ENCODE assay signal across 8 cellular contexts in genomic region chr18:50306944-50307343, GRCh38. TPM values are rescaled to one million over a fixed set of nuclear protein-coding genes. Genes with fewer than 3 reads are reported as not detected.
DNase-seq lines count a peak whose midpoint lies in the region; ATAC-seq and TF ChIP-seq lines count a peak whose summit lies in the region.

No MANE protein-coding gene starts in this region.

- H3K27me3 ChIP-seq in Panc1 (ENCODE audit: control insufficient read depth, insufficient read depth, low read length) (no peaks in the 10 kb centered on the region), fibroblast of lung (ENCODE audit: control insufficient read depth, insufficient read depth, low read length) (peaks cover 2% of the 10 kb centered on the region)

- H3K4me1 ChIP-seq in Panc1 (ENCODE audit: control insufficient read depth, insufficient read depth, low read length): peaks cover 4% of the 10 kb centered on the region; the same call in 1 of the 2 replicates
- peaks cover 3% of the 10 kb centered on the region for H3K4me1 ChIP-seq in fibroblast of lung (ENCODE audit: control insufficient read depth, extremely low read depth, insufficient read depth, low read length)

- H3K27ac ChIP-seq in Panc1 (ENCODE audit: low read length) (no peak overlapping the region), fibroblast of lung (ENCODE audit: insufficient read depth, low read length) (no peak overlapping the region)

- CTCF ChIA-PET in Panc1 (lab: Charles Lee): no interaction called here

- no TSS peak for BruUV-seq in Panc1 (replicated peaks; lab: Mats Ljungman, UMichigan)

- DNase-seq in GM12865 (ENCODE audit: low read depth) (no peak), Panc1 (ENCODE audit: low read depth, low spot score) (no peak), fibroblast of lung (ENCODE audit: low read depth in 2 of 2) (peak; percentile 4 to 91), renal cortical epithelial cell (ENCODE audit: low read depth) (peak; percentile 31), mesenteric fat pad (ENCODE audit: low spot score) (no peak), iPS-NIHi11 (ENCODE audit: low spot score) (no peak), NCI-H1417 treated with DMSO at 0.1 percent for 48 hours (lab: John Stamatoyannopoulos, UW) (no peak), RPMI8226 (no peak)

- in situ Hi-C loops in Panc1 (cut with HindIII; ENCODE audit: low pct_unique_long_range_greater_than_20kb, low sequenced_read_pairs): no loop called here

- ATAC-seq in Panc1: peak; percentile 32; the same call in 1 of the 2 replicates

- TF ChIP-seq CTCF in GM12865 (IDR thresholded peaks at IDR 0.05; ENCODE audit: insufficient read depth, low read depth, low read length, missing control alignments) (no peak), Panc1 (IDR thresholded peaks at IDR 0.05) (no peak), fibroblast of lung (conservative IDR thresholded peaks at IDR 0.05 in 1 of 2, IDR thresholded peaks at IDR 0.05 in 1 of 2; ENCODE audit: low read depth in 1 of 2, low read length in 2 of 2) (no peak)

- H4K20me1 ChIP-seq in fibroblast of lung (ENCODE audit: control insufficient read depth, extremely low read depth, insufficient read depth, low read length): no peaks in the 10 kb centered on the region

- H3K36me3 ChIP-seq in Panc1 (ENCODE audit: control insufficient read depth, insufficient read depth, low read length) (no peaks in the 10 kb centered on the region), fibroblast of lung (ENCODE audit: control insufficient read depth, insufficient read depth, low read length) (no peaks in the 10 kb centered on the region)

- peak overlapping the region; percentile 4 for H2AFZ ChIP-seq in fibroblast of lung (ENCODE audit: low read length)

- peak overlapping the region; percentile 77 for H3K4me2 ChIP-seq in fibroblast of lung (ENCODE audit: extremely low read depth, insufficient read depth, low read length)

- POLR2A ChIA-PET in Panc1 (lab: Charles Lee): no interaction called here

- intact Hi-C loops in Panc1 (cut with micrococcal nuclease; ENCODE audit: unreplicated experiment): no loop called here

- H3K9ac ChIP-seq in fibroblast of lung (ENCODE audit: insufficient read depth, low read length): no peak overlapping the region

- H3K79me2 ChIP-seq in fibroblast of lung (ENCODE audit: control insufficient read depth, insufficient read depth, low read length): no peaks in the 10 kb centered on the region

- peak overlapping the region; percentile 65 for H3K4me3 ChIP-seq in GM12865 (ENCODE audit: low read depth, low read length)
- peak overlapping the region; percentile 43 to 66 for H3K4me3 ChIP-seq in Panc1 (ENCODE audit: low read depth in 2 of 2, low read length in 2 of 2)
- H3K4me3 ChIP-seq in fibroblast of lung (replicated peaks in 1 of 4; ENCODE audit: control extremely low read depth in 1 of 4, insufficient read depth in 1 of 4, low read depth in 3 of 4, low read length in 4 of 4): peak overlapping the region in 2 of 4 experiments; percentile 64 to 72

- H3K9me3 ChIP-seq in Panc1 (ENCODE audit: control insufficient read depth, insufficient read depth, low read depth, low read length) (no peaks in the 10 kb centered on the region), fibroblast of lung (ENCODE audit: control insufficient read depth, insufficient read depth, low read depth, low read length) (no peaks in the 10 kb centered on the region)

RNA-seq across cellular contexts. Expression of gene CXXC1, which starts 19.5 kb away (rescaled TPM):
- total RNA-seq in Panc1 (2021; ENCODE audit: unreplicated experiment) (60.8 TPM), fibroblast of lung (32.9 and 33.6 TPM in 2 replicates), renal cortical epithelial cell (24.5 and 61.1 TPM in 2 replicates), mesenteric fat pad (42.5 TPM)
- polyA plus RNA-seq in Panc1 (2012; ENCODE audit: insufficient read length): 75.0 TPM
- 19.4 and 29.1 TPM in 2 replicates for polyA plus RNA-seq in fibroblast of lung
- polyA plus RNA-seq in fibroblast of lung (2012): 26.7 and 43.6 TPM in 2 replicates
- polyA minus RNA-seq in fibroblast of lung (ENCODE audit: low replicate concordance): 27.1 and 36.9 TPM in 2 replicates

RNA-seq across cellular contexts. Expression of gene MBD1, which starts 25.6 kb away (rescaled TPM):
- total RNA-seq in Panc1 (2021; ENCODE audit: unreplicated experiment) (47.3 TPM), fibroblast of lung (44.9 and 53.3 TPM in 2 replicates), renal cortical epithelial cell (32.6 and 62.7 TPM in 2 replicates), mesenteric fat pad (55.2 TPM)
- 39.9 TPM for polyA plus RNA-seq in Panc1 (2012; ENCODE audit: insufficient read length)
- polyA plus RNA-seq in fibroblast of lung: 31.1 and 36.2 TPM in 2 replicates
- 25.4 and 30.8 TPM in 2 replicates for polyA plus RNA-seq in fibroblast of lung (2012)
- 49.2 and 49.6 TPM in 2 replicates for polyA minus RNA-seq in fibroblast of lung (ENCODE audit: low replicate concordance)

RNA-seq across cellular contexts. Expression of gene CFAP53, which starts 40.6 kb away (rescaled TPM):
- total RNA-seq in Panc1 (2021; ENCODE audit: unreplicated experiment) (0.23 TPM), fibroblast of lung (0.99 and 1.0 TPM in 2 replicates), renal cortical epithelial cell (0.35 and 2.2 TPM in 2 replicates), mesenteric fat pad (0.16 TPM)
- polyA plus RNA-seq in Panc1 (2012; ENCODE audit: insufficient read length): 0.28 TPM
- 0.11 and 0.16 TPM in 2 replicates for polyA plus RNA-seq in fibroblast of lung
- polyA plus RNA-seq in fibroblast of lung (2012): 0.12 and 0.20 TPM in 2 replicates
- polyA minus RNA-seq in fibroblast of lung (ENCODE audit: low replicate concordance): not detected in 2 replicates

Comparison
In these comparisons a context has a peak if more than half of its experiments do, and no peak if none do; other contexts are left out.
1. DNase-seq: peak in fibroblast of lung (2 of 2) and renal cortical epithelial cell (single experiment); none in GM12865 (single experiment), Panc1 (single experiment), mesenteric fat pad (single experiment), iPS-NIHi11 (single experiment), NCI-H1417 treated with DMSO at 0.1 percent for 48 hours (single experiment) and RPMI8226 (single experiment).